Comparison of ENCODE assay signal across 15 cellular contexts in genomic region chr12:104524433-104524832, GRCh38.
DNase-seq lines count a peak whose midpoint lies in the region; ATAC-seq and TF ChIP-seq lines count a peak whose summit lies in the region.
"Had no signal": no experiment of that assay in that cellular context is flagged by ENCODE, and none has a peak within 500 bp of the region (broad histone marks: within the 10 kb centered on the region; RNA-seq: fewer than 3 reads in every experiment).

No MANE protein-coding gene starts in this region.

- H3K4me1 ChIP-seq in BLaER1 (peaks cover 53% of the 10 kb centered on the region), HEK293 (ENCODE audit: control insufficient read depth, insufficient read depth, low read length) (peaks cover 18% of the 10 kb centered on the region), neutrophil (ENCODE audit: control insufficient read depth in 1 of 2, insufficient read depth in 1 of 2, low read depth in 1 of 2, low read length in 1 of 2) (peaks cover 17 to 52% of the 10 kb centered on the region in 2 experiments), stomach (peaks cover 19 to 74% (median 54%) of the 10 kb centered on the region in 4 donors)

- CTCF ChIA-PET in HEK293 (lab: Yijun Ruan, JAX): no interaction called here
- CTCF ChIA-PET in MCF 10A (lab: Yijun Ruan, JAX): interaction anchor here (1.6 kb wide), 1 partner anchor 143 kb away, joined by 4 read pairs; no protein-coding TSS in a partner anchor

- peak overlapping the region in 3 of 5 experiments; percentile 25 to 81 (median 77) for H3K27ac Mint-ChIP-seq in brain
- H3K27ac Mint-ChIP-seq in MCF 10A (ENCODE audit: low read depth, unreplicated experiment): no peak overlapping the region

- H3K9me3 ChIP-seq in BLaER1: peaks cover 50% of the 10 kb centered on the region
- H3K9me3 ChIP-seq in HEK293 (ENCODE audit: control insufficient read depth, insufficient read depth, low read depth, low read length): no peaks in the 10 kb centered on the region
- H3K9me3 ChIP-seq in neutrophil: no peaks in the 10 kb centered on the region
- H3K9me3 ChIP-seq in stomach: no peaks in the 10 kb centered on the region
- H3K9me3 ChIP-seq: A549, SJCRH30 had no signal

- WGBS in stomach, 5 donors: 72 to 85% (median 79%) methylated on average over 4 of the region's 4 CpGs

- TF ChIP-seq POLR2A in stomach (IDR thresholded peaks at IDR 0.05): no peak

- intact Hi-C loops in stomach (cut with DNase I; ENCODE audit: low total_unique reads): no loop called here
- intact Hi-C loops in MCF 10A (cut with micrococcal nuclease): no loop called here

- H3K36me3 ChIP-seq in BLaER1 (peaks cover 32% of the 10 kb centered on the region), HEK293 (ENCODE audit: control insufficient read depth in 2 of 2, insufficient read depth in 1 of 2, low read length in 2 of 2) (no peaks in the 10 kb centered on the region), neutrophil (no peaks in the 10 kb centered on the region), stomach (no peaks in the 10 kb centered on the region)
- H3K36me3 ChIP-seq: SJCRH30 had no signal

- H3K4me1 Mint-ChIP-seq in brain (peaks cover 73% of the 10 kb centered on the region), MCF 10A (ENCODE audit: insufficient read depth, unreplicated experiment) (peaks cover 6% of the 10 kb centered on the region)

- H3K27ac ChIP-seq in BLaER1 (0 out of 2 replicates have a peak overlapping the region, but pooled peaks have one; percentile 18), HEK293 (ENCODE audit: extremely low read depth, low read depth, low read length) (no peak overlapping the region), neutrophil (peak overlapping the region; percentile 83), stomach (no peak overlapping the region)
- H3K27ac ChIP-seq: SJCRH30 had no signal

- no peak for DNase-seq in stomach
- no peak for DNase-seq in MCF 10A (ENCODE audit: unreplicated experiment)
- no peak for DNase-seq in stimulated activated CD4-positive, alpha-beta T cell treated with anti-CD3 and anti-CD28 coated beads, Interleukin-2, amount 100 ng/mL, for 24 hours
- DNase-seq: CD4-positive, alpha-beta T cell; H7; IMR-90; NCI-H510A; PC-3 had no signal

- peak overlapping the region; percentile 95 for H3K4me2 ChIP-seq in BLaER1
- H3K4me2 ChIP-seq: A549 had no signal

- no peak for TF ChIP-seq EP300 in stomach (IDR thresholded peaks at IDR 0.05)

- BruUV-seq in MCF 10A (replicated peaks; lab: Mats Ljungman, UMichigan): no TSS peak

- no peak for TF ChIP-seq CTCF in HEK293 (tag by site-specific recombination; IDR thresholded peaks at IDR 0.05)
- TF ChIP-seq CTCF in brain (conservative IDR thresholded peaks at IDR 0.05): no peak
- no peak for TF ChIP-seq CTCF in neutrophil (IDR thresholded peaks at IDR 0.05)
- TF ChIP-seq CTCF in stomach (IDR thresholded peaks at IDR 0.05): no peak
- TF ChIP-seq CTCF in MCF 10A (IDR thresholded peaks at IDR 0.05; ENCODE audit: unreplicated experiment): no peak

- H3K4me3 ChIP-seq in BLaER1: no peak overlapping the region
- no peak overlapping the region for H3K4me3 ChIP-seq in HEK293 (ENCODE audit: low read depth, low read length)
- H3K4me3 ChIP-seq in neutrophil (ENCODE audit: low read depth in 1 of 2, low read length in 1 of 2): no peak overlapping the region
- H3K4me3 ChIP-seq in stomach: no peak overlapping the region
- H3K4me3 ChIP-seq: A549, SJCRH30 had no signal

- peaks cover 61% of the 10 kb centered on the region for H4K20me1 ChIP-seq in BLaER1

- H3K27me3 Mint-ChIP-seq in brain (no peaks in the 10 kb centered on the region), MCF 10A (ENCODE audit: insufficient read depth, unreplicated experiment) (no peaks in the 10 kb centered on the region)
- H3K27me3 Mint-ChIP-seq: CD4-positive, alpha-beta T cell had no signal

- no peak for ATAC-seq in HG02884 (IDR thresholded peaks at IDR 0.05; ENCODE audit: unreplicated experiment)
- ATAC-seq: A549, PC-3 had no signal

- POLR2A ChIA-PET in HEK293 (lab: Yijun Ruan, JAX) (no interaction called here), MCF 10A (lab: Yijun Ruan, JAX) (no interaction called here)

- H3K27me3 ChIP-seq in BLaER1 (no peaks in the 10 kb centered on the region), neutrophil (no peaks in the 10 kb centered on the region), stomach (no peaks in the 10 kb centered on the region)
- H3K27me3 ChIP-seq: SJCRH30 had no signal

- H3K9me3 Mint-ChIP-seq in brain (peaks cover 3 to 11% (median 9%) of the 10 kb centered on the region in 5 experiments), MCF 10A (ENCODE audit: unreplicated experiment) (no peaks in the 10 kb centered on the region)
- H3K9me3 Mint-ChIP-seq: CD4-positive, alpha-beta T cell had no signal

- peaks cover 8% of the 10 kb centered on the region for H3K36me3 Mint-ChIP-seq in brain
- no peaks in the 10 kb centered on the region for H3K36me3 Mint-ChIP-seq in MCF 10A (ENCODE audit: insufficient read depth, unreplicated experiment)

- H3K4me3 Mint-ChIP-seq in brain (peak overlapping the region in 1 of 5 experiments; percentile 17), MCF 10A (ENCODE audit: unreplicated experiment) (no peak overlapping the region)
- H3K4me3 Mint-ChIP-seq: CD4-positive, alpha-beta T cell had no signal

- no peak overlapping the region for H3K9ac ChIP-seq in BLaER1

TF ChIP-seq in HEK293, 187 proteins besides CTCF, POLR2A, EP300 and RAD21:
- peak; percentile 98 for TF ChIP-seq ZNF366 (tag by site-specific recombination; conservative IDR thresholded peaks at IDR 0.05)
- TF ChIP-seq ZBTB17 (tag by site-specific recombination; IDR thresholded peaks at IDR 0.05): peak; percentile 60; the same call in 1 of the 2 replicates
- TF ChIP-seq ZNF280C (tag by site-specific recombination; IDR thresholded peaks at IDR 0.05): 0 out of 2 replicates have a peak, but pooled peaks have one; percentile 36
- TF ChIP-seq ZNF692 (tag by site-specific recombination; IDR thresholded peaks at IDR 0.05): 0 out of 2 replicates have a peak, but pooled peaks have one; percentile 3
- no peak for TF ChIP-seq ZBTB48 (tag by site-specific recombination; IDR thresholded peaks at IDR 0.05)
- TF ChIP-seq ZNF549 (tag by site-specific recombination; IDR thresholded peaks at IDR 0.05): no peak

Comparison
In these comparisons a context has a peak if more than half of its experiments do, and no peak if none do; other contexts are left out.
1. H3K27ac ChIP-seq: peak in BLaER1 (single experiment) and neutrophil (single experiment); none in HEK293 (single experiment) and stomach (0 of 5).